In genomic region chr11:128206476-128206875, GRCh38 we compare ENCODE assay signal across 24 cellular contexts.
DNase-seq lines count a peak whose midpoint lies in the region; ATAC-seq, FAIRE-seq and TF ChIP-seq lines count a peak whose summit lies in the region.
"Had no signal": no experiment of that assay in that cellular context is flagged by ENCODE, and none has a peak within 500 bp of the region (broad histone marks: within the 10 kb centered on the region; RNA-seq: fewer than 3 reads in every experiment).

No MANE protein-coding gene starts in this region.

- peak overlapping the region; percentile 100 for H3K27ac ChIP-seq in ACC112 (ENCODE audit: low read depth, low read length)
- peak overlapping the region; percentile 100 for H3K27ac ChIP-seq in PC-9
- H3K27ac ChIP-seq in endothelial cell of umbilical vein (ENCODE audit: insufficient read depth, low read depth, low read length), result no peak overlapping the region
- no peak overlapping the region for H3K27ac ChIP-seq in caudate nucleus (ENCODE audit: low read depth, low read length)
- H3K27ac ChIP-seq: BLaER1 had no signal

- H3F3A ChIP-seq in PC-9 (ENCODE audit: insufficient read depth, low read depth), result peaks cover 54% of the 10 kb centered on the region

- H3K4me3 ChIP-seq in ACC112 (ENCODE audit: low read depth, low read length) (no peak overlapping the region; the same call in 1 of the 2 replicates), PC-9 (peak overlapping the region; percentile 30; the same call in 1 of the 2 replicates), endothelial cell of umbilical vein (replicated peaks in 1 of 3; ENCODE audit: insufficient read depth in 1 of 3, low read depth in 1 of 3, low read length in 3 of 3) (no peak overlapping the region), mucosa of descending colon (no peak overlapping the region)
- H3K4me3 ChIP-seq: BLaER1, MG63 had no signal

- CTCF ChIA-PET in PC-9 (lab: Charles Lee) (no interaction called here), endothelial cell of umbilical vein (lab: Charles Lee) (no interaction called here)

- H3K9me1 ChIP-seq in endothelial cell of umbilical vein (replicated peaks; ENCODE audit: control insufficient read depth, extremely low read depth, insufficient read depth, low read length), result no peaks in the 10 kb centered on the region

- H3K27me3 ChIP-seq in ACC112 (ENCODE audit: insufficient read depth, low read length) (no peaks in the 10 kb centered on the region), PC-9 (ENCODE audit: insufficient read depth, low read depth) (no peaks in the 10 kb centered on the region), endothelial cell of umbilical vein (ENCODE audit: control insufficient read depth in 2 of 2, insufficient read depth in 2 of 2, low read length in 2 of 2) (no peaks in the 10 kb centered on the region)
- H3K27me3 ChIP-seq: BLaER1, MG63 had no signal

- H3K36me3 ChIP-seq in ACC112 (ENCODE audit: insufficient read depth, low read length) (no peaks in the 10 kb centered on the region), PC-9 (ENCODE audit: low read depth) (peaks cover 11% of the 10 kb centered on the region), endothelial cell of umbilical vein (ENCODE audit: control insufficient read depth in 2 of 2, extremely low read depth in 1 of 2, insufficient read depth in 2 of 2, low read length in 2 of 2) (no peaks in the 10 kb centered on the region), mucosa of descending colon (ENCODE audit: low read depth) (no peaks in the 10 kb centered on the region)
- H3K36me3 ChIP-seq: BLaER1, MG63 had no signal

- POLR2A ChIA-PET in PC-9 (lab: Charles Lee; ENCODE audit: unreplicated experiment) (no interaction called here), endothelial cell of umbilical vein (lab: Charles Lee) (no interaction called here)

- H2AFZ ChIP-seq in ACC112 (ENCODE audit: low read length, unreplicated experiment) (peak overlapping the region; percentile 16), PC-9 (no peak overlapping the region), endothelial cell of umbilical vein (ENCODE audit: low read depth, low read length) (no peak overlapping the region)

- H4K20me1 ChIP-seq in PC-9 (ENCODE audit: insufficient read depth) (no peaks in the 10 kb centered on the region), endothelial cell of umbilical vein (replicated peaks; ENCODE audit: control insufficient read depth, extremely low read depth, insufficient read depth, low read length) (no peaks in the 10 kb centered on the region)
- H4K20me1 ChIP-seq: BLaER1 had no signal

- H3K79me2 ChIP-seq in ACC112 (ENCODE audit: control insufficient read depth, insufficient read depth, low read length, unreplicated experiment), result no peaks in the 10 kb centered on the region
- H3K79me2 ChIP-seq in PC-9 (ENCODE audit: low read depth), result no peaks in the 10 kb centered on the region
- H3K79me2 ChIP-seq in endothelial cell of umbilical vein (ENCODE audit: control insufficient read depth, insufficient read depth, low read length), result no peaks in the 10 kb centered on the region

- no peak for TF ChIP-seq CTCF in PC-9 (conservative IDR thresholded peaks at IDR 0.05)
- TF ChIP-seq CTCF in endothelial cell of umbilical vein (IDR thresholded peaks at IDR 0.05; ENCODE audit: extremely low read depth in 1 of 2, insufficient read depth in 1 of 2, low read depth in 1 of 2, low read length in 2 of 2), result no peak
- TF ChIP-seq CTCF in mucosa of descending colon (IDR thresholded peaks at IDR 0.05), result no peak

- 0 out of 2 replicates have a peak overlapping the region, but pooled peaks have one; percentile 66 for H3K4me2 ChIP-seq in PC-9
- no peak overlapping the region for H3K4me2 ChIP-seq in endothelial cell of umbilical vein (ENCODE audit: insufficient read depth, low read length)
- H3K4me2 ChIP-seq: BLaER1, SK-N-SH had no signal

- FAIRE-seq in endothelial cell of umbilical vein (lab: Jason Lieb, UNC), result no peak
- FAIRE-seq: D721Med, GM12892, GM18507, H1 had no signal

- no peak for ATAC-seq in mucosa of descending colon
- no peak for ATAC-seq in GM18868 (IDR thresholded peaks at IDR 0.05; ENCODE audit: unreplicated experiment)
- no peak for ATAC-seq in GM21447 (IDR thresholded peaks at IDR 0.05; ENCODE audit: unreplicated experiment)

- peak in 1 of 2 experiments; percentile 48 for DNase-seq in PC-9
- no peak for DNase-seq in endothelial cell of umbilical vein (ENCODE audit: low read depth, low spot score)
- peak; percentile 85 for DNase-seq in kidney tubule cell (ENCODE audit: low spot score)
- DNase-seq in mucosa of descending colon, result no peak
- no peak for DNase-seq in caudate nucleus (lab: John Stamatoyannopoulos, UW)
- DNase-seq: CD4-positive, alpha-beta memory T cell; HFFc6; Karpas-422; MG63; NCI-H1048; NCI-H1436 treated with DMSO at 0.1 percent for 48 hours; NCI-H2029; NCI-H2171 treated with DMSO at 0.1 percent for 48 hours; NCI-H446; SHP77; SK-N-SH had no signal

- dilution Hi-C loops in endothelial cell of umbilical vein (cut with MboI; ENCODE audit: extremely low pct_ligation_motif_present, low sequenced_read_pairs), result no loop called here

- H3K9me2 ChIP-seq in PC-9 (ENCODE audit: insufficient read depth), result no peaks in the 10 kb centered on the region
- H3K9me2 ChIP-seq: SK-N-SH had no signal

- intact Hi-C loops in PC-9 (cut with micrococcal nuclease; ENCODE audit: unreplicated experiment) (loop anchor here (5.0 kb wide), 1 partner anchor 34 kb away; no protein-coding TSS in a partner anchor), endothelial cell of umbilical vein (cut with micrococcal nuclease) (no loop called here), mucosa of descending colon (cut with DNase I, micrococcal nuclease) (no loop called here)

- no TSS peak for BruUV-seq in PC-9 (replicated peaks; lab: Mats Ljungman, UMichigan)
- BruUV-seq in endothelial cell of umbilical vein (replicated peaks; lab: Mats Ljungman, UMichigan), result no TSS peak

- H3K4me1 ChIP-seq in ACC112 (ENCODE audit: control insufficient read depth, insufficient read depth, low read length, unreplicated experiment) (peaks cover 48% of the 10 kb centered on the region), PC-9 (replicated peaks; ENCODE audit: insufficient read depth) (peaks cover 55% of the 10 kb centered on the region), endothelial cell of umbilical vein (ENCODE audit: control insufficient read depth, extremely low read depth, insufficient read depth, low read length) (peaks cover 48% of the 10 kb centered on the region), mucosa of descending colon (ENCODE audit: low read depth) (no peaks in the 10 kb centered on the region)
- H3K4me1 ChIP-seq: BLaER1 had no signal

- H3K9me3 ChIP-seq in PC-9 (ENCODE audit: insufficient read depth, low read depth) (peaks cover 24% of the 10 kb centered on the region), endothelial cell of umbilical vein (replicated peaks; ENCODE audit: control insufficient read depth, insufficient read depth, low read length) (no peaks in the 10 kb centered on the region), mucosa of descending colon (no peaks in the 10 kb centered on the region)
- H3K9me3 ChIP-seq: BLaER1, SK-N-SH had no signal

- H3K9ac ChIP-seq in endothelial cell of umbilical vein (replicated peaks; ENCODE audit: extremely low read depth, insufficient read depth, low read length), result no peak overlapping the region
- H3K9ac ChIP-seq: BLaER1, SK-N-SH had no signal

- no peak for TF ChIP-seq POLR2A in endothelial cell of umbilical vein (IDR thresholded peaks at IDR 0.05; ENCODE audit: low read depth, low read length)

TF ChIP-seq in endothelial cell of umbilical vein, 7 proteins besides CTCF, POLR2A, EP300 and RAD21:
- peak; percentile 30 for TF ChIP-seq FOS (IDR thresholded peaks at IDR 0.05; ENCODE audit: borderline replicate concordance, insufficient read depth, low read length)
- no peak for TF ChIP-seq POLR2AphosphoS5 (IDR thresholded peaks at IDR 0.05; ENCODE audit: insufficient read depth, low read depth, low read length)

Comparison
In these comparisons a context has a peak if more than half of its experiments do, and no peak if none do; other contexts are left out.
1. H3K27ac ChIP-seq: peak in ACC112 (single experiment) and PC-9 (single experiment); none in endothelial cell of umbilical vein (single experiment) and caudate nucleus (single experiment).